In the genomic region with DNA sequence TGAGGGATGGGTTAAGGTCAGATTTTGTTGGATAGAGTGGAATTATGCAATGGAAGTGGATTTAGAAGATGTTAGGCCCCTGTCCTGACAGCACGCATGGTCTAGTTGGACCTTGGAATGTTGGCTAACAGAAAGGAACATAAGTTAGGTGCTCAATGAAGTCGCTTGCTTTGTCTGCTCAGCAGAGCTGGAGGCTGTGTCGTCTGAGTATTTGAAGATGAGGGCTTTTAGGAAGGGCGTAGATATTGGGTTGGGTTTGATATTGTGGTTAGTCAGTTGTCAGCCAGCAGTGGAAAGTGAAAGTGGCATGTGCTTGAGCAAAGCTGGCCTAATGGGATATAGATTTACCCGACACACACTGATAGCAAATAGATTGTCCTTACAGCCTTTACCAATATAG, we compare ENCODE assay signal across 14 cellular contexts.
DNase-seq lines count a peak whose midpoint lies in the region; ATAC-seq and TF ChIP-seq lines count a peak whose summit lies in the region.
"Had no signal": no experiment of that assay in that cellular context is flagged by ENCODE, and none has a peak within 500 bp of the region (broad histone marks: within the 10 kb centered on the region; RNA-seq: fewer than 3 reads in every experiment).

No MANE protein-coding gene starts in this region.

- WGBS in stomach, 5 donors, result 60 to 78% (median 61%) methylated on average over 5 of the region's 5 CpGs

- peak; percentile 33 for DNase-seq in activated naive CD4-positive, alpha-beta T cell treated with anti-CD3 and anti-CD28 coated beads for 36 hours
- DNase-seq in activated naive CD4-positive, alpha-beta T cell treated with Interleukin-2 at 50 U/mL for 16 hours, result no peak
- peak; percentile 58 for DNase-seq in NOMO-1 treated with dmso at 0.1 percent for 144 hours (lab: John Stamatoyannopoulos, UW; ENCODE audit: unreplicated experiment)
- DNase-seq in effector memory CD8-positive, alpha-beta T cell, result no peak
- no peak for DNase-seq in stomach
- no peak for DNase-seq in HuH-7.5 (ENCODE audit: low spot score)
- no peak for DNase-seq in GDM1 (lab: John Stamatoyannopoulos, UW)
- DNase-seq: activated gamma-delta T cell treated with Interleukin-2 at 50 U/mL for 16 hours; effector memory CD4-positive, alpha-beta T cell; HCEC 1CT; hypothalamus; NCI-H1048 had no signal

- no peak overlapping the region for H3K4me3 Mint-ChIP-seq in activated naive CD4-positive, alpha-beta T cell treated with anti-CD3 and anti-CD28 coated beads for 36 hours
- no peak overlapping the region for H3K4me3 Mint-ChIP-seq in effector memory CD8-positive, alpha-beta T cell

- H3K4me1 ChIP-seq in stomach, result peaks cover 39 to 87% (median 66%) of the 10 kb centered on the region in 4 donors

- CTCF ChIA-PET in activated naive CD4-positive, alpha-beta T cell treated with anti-CD3 and anti-CD28 coated beads for 36 hours (lab: Charles Lee), result interaction anchor here (1.3 to 2.3 kb wide), 2 partner anchors 11 to 31 kb away, joined by 4 to 7 read pairs; no protein-coding TSS in a partner anchor

- TF ChIP-seq POLR2A in stomach (IDR thresholded peaks at IDR 0.05), result no peak

- peak overlapping the region; percentile 9 to 71 (median 63) for H3K27ac ChIP-seq in stomach

- no peaks in the 10 kb centered on the region for H3K27me3 ChIP-seq in stomach

- no peak overlapping the region for H3K4me3 ChIP-seq in stomach
- H3K4me3 ChIP-seq: skin epidermis had no signal

- peak; percentile 36 for ATAC-seq in effector memory CD8-positive, alpha-beta T cell (replicated peaks)
- no peak for ATAC-seq in GM21576 (IDR thresholded peaks at IDR 0.05; ENCODE audit: unreplicated experiment)

- H3K36me3 ChIP-seq in stomach, result no peaks in the 10 kb centered on the region

- peaks cover 39% of the 10 kb centered on the region for H3K4me1 Mint-ChIP-seq in activated naive CD4-positive, alpha-beta T cell treated with anti-CD3 and anti-CD28 coated beads for 36 hours (ENCODE audit: low read depth)
- peaks cover 23 to 34% of the 10 kb centered on the region in 2 donors for H3K4me1 Mint-ChIP-seq in effector memory CD8-positive, alpha-beta T cell (ENCODE audit: low read depth in 2 of 2)

- no peak for TF ChIP-seq CTCF in stomach (IDR thresholded peaks at IDR 0.05)

- H3K36me3 Mint-ChIP-seq in activated naive CD4-positive, alpha-beta T cell treated with anti-CD3 and anti-CD28 coated beads for 36 hours (ENCODE audit: low read depth), result no peaks in the 10 kb centered on the region
- H3K36me3 Mint-ChIP-seq in effector memory CD8-positive, alpha-beta T cell (ENCODE audit: insufficient read depth), result no peaks in the 10 kb centered on the region

- H3K9me3 ChIP-seq in stomach, result no peaks in the 10 kb centered on the region

- no peaks in the 10 kb centered on the region for H3K27me3 Mint-ChIP-seq in activated naive CD4-positive, alpha-beta T cell treated with anti-CD3 and anti-CD28 coated beads for 36 hours (ENCODE audit: low read depth)
- H3K27me3 Mint-ChIP-seq in effector memory CD8-positive, alpha-beta T cell, result no peaks in the 10 kb centered on the region

- no peaks in the 10 kb centered on the region for H3K9me3 Mint-ChIP-seq in activated naive CD4-positive, alpha-beta T cell treated with anti-CD3 and anti-CD28 coated beads for 36 hours
- H3K9me3 Mint-ChIP-seq in effector memory CD8-positive, alpha-beta T cell, result no peaks in the 10 kb centered on the region

- no peak overlapping the region for H3K27ac Mint-ChIP-seq in activated naive CD4-positive, alpha-beta T cell treated with anti-CD3 and anti-CD28 coated beads for 36 hours
- H3K27ac Mint-ChIP-seq in effector memory CD8-positive, alpha-beta T cell, result peak overlapping the region in 1 of 2 donors; percentile 9

- intact Hi-C loops in activated naive CD4-positive, alpha-beta T cell treated with anti-CD3 and anti-CD28 coated beads for 36 hours (cut with micrococcal nuclease), result no loop called here
- intact Hi-C loops in stomach (cut with DNase I; ENCODE audit: low total_unique reads), result no loop called here

- no peak for TF ChIP-seq EP300 in stomach (IDR thresholded peaks at IDR 0.05)

Comparison
In these comparisons a context has a peak if more than half of its experiments do, and no peak if none do; other contexts are left out.
1. DNase-seq: peak in activated naive CD4-positive, alpha-beta T cell treated with anti-CD3 and anti-CD28 coated beads for 36 hours (single experiment) and NOMO-1 treated with dmso at 0.1 percent for 144 hours (single experiment); none in activated naive CD4-positive, alpha-beta T cell treated with Interleukin-2 at 50 U/mL for 16 hours (single experiment), effector memory CD8-positive, alpha-beta T cell (0 of 3), stomach (single experiment), HuH-7.5 (single experiment) and GDM1 (single experiment).